ENCODE assay signal across 25 cellular contexts in the genomic region with DNA sequence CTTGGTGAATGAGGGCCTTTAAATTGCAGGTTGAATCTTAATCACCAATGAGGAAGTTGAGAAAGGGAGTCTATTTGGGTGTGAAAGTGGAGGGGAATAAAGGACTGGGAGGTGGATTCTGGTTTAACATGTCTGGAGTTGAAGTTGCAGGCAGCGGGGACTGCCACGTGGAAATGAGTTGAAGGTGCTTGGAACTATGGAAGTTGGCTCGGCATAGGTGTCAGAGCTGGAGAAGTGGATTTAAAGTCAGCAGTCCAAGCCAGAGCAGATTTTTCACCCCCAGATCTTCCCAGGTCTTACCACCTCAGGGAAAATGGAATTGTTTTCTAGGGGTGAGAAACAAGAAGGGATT. TPM values are rescaled to one million over a fixed set of nuclear protein-coding genes. Genes with fewer than 3 reads are reported as not detected.
DNase-seq lines count a peak whose midpoint lies in the region; ATAC-seq, FAIRE-seq and TF ChIP-seq lines count a peak whose summit lies in the region.
"Had no signal": no experiment of that assay in that cellular context is flagged by ENCODE, and none has a peak within 500 bp of the region (broad histone marks: within the 10 kb centered on the region; RNA-seq: fewer than 3 reads in every experiment).

No MANE protein-coding gene starts in this region.

- CTCF ChIA-PET in Calu3 (lab: Charles Lee) (interaction anchor here (1.5 kb wide), 1 partner anchor 56 kb away, joined by 3 read pairs; no protein-coding TSS in a partner anchor), WTC11 (lab: Charles Lee) (interaction anchor here (0.9 to 2.7 kb wide), 4 partner anchors 29 to 236 kb away, joined by 3 to 22 read pairs (median 6); no protein-coding TSS in a partner anchor)

- no peaks in the 10 kb centered on the region for H3K9me3 Mint-ChIP-seq in Calu3 (ENCODE audit: low read depth, unreplicated experiment)
- no peaks in the 10 kb centered on the region for H3K9me3 Mint-ChIP-seq in WTC11
- no peaks in the 10 kb centered on the region for H3K9me3 Mint-ChIP-seq in memory B cell
- H3K9me3 Mint-ChIP-seq: activated CD4-positive, alpha-beta T cell treated with anti-CD3 and anti-CD28 coated beads, Interleukin-2, amount 10 ng/mL, durations not matched to agents 7 days and 5 days; activated naive CD4-positive, alpha-beta T cell treated with anti-CD3 and anti-CD28 coated beads for 36 hours; mesothelial cell of epicardium; naive thymus-derived CD4-positive, alpha-beta T cell; T-helper 2 cell treated with Interferon-gamma antibody and Interleukin-4, amounts not matched to agents 5 μg/mL and 100 μg/mL, for 36 hours; type B pancreatic cell had no signal

- H3K36me3 Mint-ChIP-seq in Calu3 (ENCODE audit: insufficient read depth, unreplicated experiment) = no peaks in the 10 kb centered on the region
- no peaks in the 10 kb centered on the region for H3K36me3 Mint-ChIP-seq in WTC11
- H3K36me3 Mint-ChIP-seq in memory B cell = no peaks in the 10 kb centered on the region
- H3K36me3 Mint-ChIP-seq: mesothelial cell of epicardium; naive thymus-derived CD4-positive, alpha-beta T cell; type B pancreatic cell had no signal

- intact Hi-C loops in Calu3 (cut with micrococcal nuclease; ENCODE audit: unreplicated experiment) = loop anchor here (2.0 to 10.0 kb wide), 5 partner anchors 52 to 330 kb away; no protein-coding TSS in a partner anchor

- H3K27me3 ChIP-seq in small intestine (ENCODE audit: control insufficient read depth in 2 of 2, insufficient read depth in 2 of 2, low read length in 2 of 2) = no peaks in the 10 kb centered on the region
- H3K27me3 ChIP-seq: adrenal gland, body of pancreas, dorsolateral prefrontal cortex, left lung had no signal

- WGBS in small intestine, 3 donors = 67 to 76% (median 67%) methylated on average over 3 of the region's 3 CpGs

- TF ChIP-seq CTCF in Calu3 (IDR thresholded peaks at IDR 0.05; ENCODE audit: unreplicated experiment) (no peak), WTC11 (IDR thresholded peaks at IDR 0.05) (no peak)

- in situ Hi-C loops in G401 (cut with HindIII; ENCODE audit: low sequenced_read_pairs) = no loop called here

- POLR2A ChIA-PET in WTC11 (lab: Charles Lee) = no interaction called here

- H3K27ac Mint-ChIP-seq in Calu3 (ENCODE audit: unreplicated experiment) (peak overlapping the region; percentile 30), WTC11 (0 out of 2 replicates have a peak overlapping the region, but pooled peaks have one; percentile 62), memory B cell (no peak overlapping the region)
- H3K27ac Mint-ChIP-seq: activated CD4-positive, alpha-beta T cell treated with anti-CD3 and anti-CD28 coated beads, Interleukin-2, amount 10 ng/mL, durations not matched to agents 7 days and 5 days; activated naive CD4-positive, alpha-beta T cell treated with anti-CD3 and anti-CD28 coated beads for 36 hours; mesothelial cell of epicardium; T-helper 2 cell treated with Interferon-gamma antibody and Interleukin-4, amounts not matched to agents 5 μg/mL and 100 μg/mL, for 36 hours; type B pancreatic cell had no signal

- no peak overlapping the region for H3K27ac ChIP-seq in small intestine (ENCODE audit: low read depth in 1 of 2, low read length in 1 of 2)
- H3K27ac ChIP-seq: adrenal gland, body of pancreas, C4-2B, dorsolateral prefrontal cortex, left lung, SK-N-MC, VCaP had no signal

- no TSS peak for BruUV-seq in Calu3 (replicated peaks; lab: Mats Ljungman, UMichigan)

- ATAC-seq in WTC11 (no peak), memory B cell (ENCODE audit: low read depth) (peak; percentile 19)
- ATAC-seq: body of pancreas had no signal

- no peaks in the 10 kb centered on the region for H3K36me3 ChIP-seq in small intestine (ENCODE audit: control insufficient read depth in 2 of 2, insufficient read depth in 2 of 2, low read length in 2 of 2)
- H3K36me3 ChIP-seq: adrenal gland, left lung had no signal

- no peak overlapping the region for H3K4me3 Mint-ChIP-seq in Calu3 (ENCODE audit: low read depth, unreplicated experiment)
- H3K4me3 Mint-ChIP-seq in WTC11 = no peak overlapping the region
- H3K4me3 Mint-ChIP-seq in memory B cell = no peak overlapping the region
- H3K4me3 Mint-ChIP-seq: activated CD4-positive, alpha-beta T cell treated with anti-CD3 and anti-CD28 coated beads, Interleukin-2, amount 10 ng/mL, durations not matched to agents 7 days and 5 days; activated naive CD4-positive, alpha-beta T cell treated with anti-CD3 and anti-CD28 coated beads for 36 hours; mesothelial cell of epicardium; naive thymus-derived CD4-positive, alpha-beta T cell; T-helper 2 cell treated with Interferon-gamma antibody and Interleukin-4, amounts not matched to agents 5 μg/mL and 100 μg/mL, for 36 hours; type B pancreatic cell had no signal

- H3K27me3 Mint-ChIP-seq in Calu3 (ENCODE audit: unreplicated experiment) (no peaks in the 10 kb centered on the region), WTC11 (ENCODE audit: low read depth) (no peaks in the 10 kb centered on the region), memory B cell (no peaks in the 10 kb centered on the region)

- no peak overlapping the region for H3K4me3 ChIP-seq in small intestine (ENCODE audit: low read depth in 1 of 2, low read length in 2 of 2)
- H3K4me3 ChIP-seq: adrenal gland, body of pancreas, dorsolateral prefrontal cortex, left lung, SK-N-MC, smooth muscle cell had no signal

- DNase-seq in Calu3 = no peak
- DNase-seq in Kasumi-1 (lab: John Stamatoyannopoulos, UW) = peak; percentile 15 to 30
- no peak for DNase-seq in WTC11 (ENCODE audit: low spot score)
- no peak for DNase-seq in memory B cell (ENCODE audit: low spot score in 2 of 2)
- DNase-seq in small intestine = no peak
- DNase-seq in G401 (ENCODE audit: low spot score) = no peak
- no peak for DNase-seq in DMS79 (lab: John Stamatoyannopoulos, UW)
- DNase-seq: activated CD4-positive, alpha-beta T cell treated with anti-CD3 and anti-CD28 coated beads, Interleukin-2, amount 10 ng/mL, durations not matched to agents 7 days and 5 days; activated naive CD4-positive, alpha-beta T cell treated with anti-CD3 and anti-CD28 coated beads for 36 hours; adrenal gland; body of pancreas; cerebellar nuclear complex; dorsolateral prefrontal cortex; left lung; stimulated activated CD4-positive, alpha-beta T cell treated with anti-CD3 and anti-CD28 coated beads, Interleukin-1b, Interleukin-23, amount 100 ng/mL, for 48 hours had no signal

- H3K4me1 Mint-ChIP-seq in Calu3 (ENCODE audit: low read depth, unreplicated experiment) = peaks cover 24% of the 10 kb centered on the region
- peaks cover 26% of the 10 kb centered on the region for H3K4me1 Mint-ChIP-seq in WTC11
- H3K4me1 Mint-ChIP-seq in memory B cell = peaks cover 15% of the 10 kb centered on the region

- FAIRE-seq in small intestine (lab: Jason Lieb, UNC) = no peak

- H3K9me3 ChIP-seq in small intestine (ENCODE audit: control insufficient read depth, low read depth) = no peaks in the 10 kb centered on the region
- H3K9me3 ChIP-seq: adrenal gland, body of pancreas, left lung had no signal

- H3K4me1 ChIP-seq in small intestine (ENCODE audit: control insufficient read depth in 2 of 2, insufficient read depth in 1 of 2, low read depth in 1 of 2, low read length in 1 of 2) = no peaks in the 10 kb centered on the region
- H3K4me1 ChIP-seq: adrenal gland, left lung had no signal

TF ChIP-seq in WTC11, 78 proteins besides CTCF, POLR2A, EP300 and RAD21 (continues in another document):
- TF ChIP-seq ATF3 (CRISPR knock-in tag; conservative IDR thresholded peaks at IDR 0.05) (no peak), HMGXB4 (CRISPR knock-in tag; IDR thresholded peaks at IDR 0.05) (no peak), FOXK1 (CRISPR knock-in tag; IDR thresholded peaks at IDR 0.05) (no peak)
- TF ChIP-seq, protein P1, sequence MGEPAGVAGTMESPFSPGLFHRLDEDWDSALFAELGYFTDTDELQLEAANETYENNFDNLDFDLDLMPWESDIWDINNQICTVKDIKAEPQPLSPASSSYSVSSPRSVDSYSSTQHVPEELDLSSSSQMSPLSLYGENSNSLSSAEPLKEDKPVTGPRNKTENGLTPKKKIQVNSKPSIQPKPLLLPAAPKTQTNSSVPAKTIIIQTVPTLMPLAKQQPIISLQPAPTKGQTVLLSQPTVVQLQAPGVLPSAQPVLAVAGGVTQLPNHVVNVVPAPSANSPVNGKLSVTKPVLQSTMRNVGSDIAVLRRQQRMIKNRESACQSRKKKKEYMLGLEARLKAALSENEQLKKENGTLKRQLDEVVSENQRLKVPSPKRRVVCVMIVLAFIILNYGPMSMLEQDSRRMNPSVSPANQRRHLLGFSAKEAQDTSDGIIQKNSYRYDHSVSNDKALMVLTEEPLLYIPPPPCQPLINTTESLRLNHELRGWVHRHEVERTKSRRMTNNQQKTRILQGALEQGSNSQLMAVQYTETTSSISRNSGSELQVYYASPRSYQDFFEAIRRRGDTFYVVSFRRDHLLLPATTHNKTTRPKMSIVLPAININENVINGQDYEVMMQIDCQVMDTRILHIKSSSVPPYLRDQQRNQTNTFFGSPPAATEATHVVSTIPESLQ (CRISPR knock-in tag; IDR thresholded peaks at IDR 0.05) = no peak

RNA-seq across cellular contexts. Expression of gene TIGD4, which starts 44.9 kb away (rescaled TPM):
- total RNA-seq in Calu3 (2022) (0.78 and 0.92 TPM in 2 replicates), WTC11 (2021) (1.9 to 2.5 TPM (median 2.0 TPM) in 3 replicates)
- under 1 TPM in 2 of 3 donors, not detected in 1; 0.37 to 0.45 TPM for polyA plus RNA-seq in small intestine
- total RNA-seq in G401 (2014; rRNA removed; shearing (Covaris generic)) = 0.18 and 0.85 TPM in 2 replicates
- total RNA-seq: glomerular endothelial cell had no signal
- polyA plus RNA-seq: AG04450 had no signal

RNA-seq across cellular contexts. Expression of gene ARFIP1, which starts 45.1 kb away (rescaled TPM):
- total RNA-seq in Calu3 (2022) (35.5 and 38.1 TPM in 2 replicates), WTC11 (2021) (29.2 to 35.3 TPM (median 31.2 TPM) in 3 replicates)
- 10 to 100 TPM; 24.6 to 37.8 (median 25.7) TPM for polyA plus RNA-seq in small intestine
- 36.3 and 45.0 TPM in 2 replicates for total RNA-seq in G401 (2014; rRNA removed; shearing (Covaris generic))

RNA-seq across cellular contexts. Expression of gene TMEM154, which starts 54.9 kb away (rescaled TPM):
- total RNA-seq in Calu3 (2022) (23.3 and 26.4 TPM in 2 replicates), WTC11 (2021) (1.7 to 2.1 TPM (median 1.9 TPM) in 3 replicates)
- 1 to 10 TPM in 1 of 3 donors, under 1 TPM in 2; under 0.01 to 3.8 (median 0.95) TPM for polyA plus RNA-seq in small intestine
- total RNA-seq in G401 (2014; rRNA removed; shearing (Covaris generic)) = not detected in 2 replicates

Comparison
In these comparisons a context has a peak if more than half of its experiments do, and no peak if none do; other contexts are left out.
1. DNase-seq: peak in Kasumi-1 (2 of 2); none in Calu3 (single experiment), WTC11 (single experiment), memory B cell (0 of 2), small intestine (single experiment), G401 (single experiment) and DMS79 (single experiment).